ENCODE assay signal across 22 cellular contexts in genomic region chr6:70150521-70150920, GRCh38.
"Had no signal": no experiment of that assay in that cellular context is flagged by ENCODE, and none has a peak within 500 bp of the region (broad histone marks: within the 10 kb centered on the region; RNA-seq: fewer than 3 reads in every experiment).

No MANE protein-coding gene starts in this region.

- FAIRE-seq: astrocyte, endothelial cell of umbilical vein had no signal

- H3K4me1 ChIP-seq: colonic mucosa, left ventricle myocardium inferior, prostate gland, tibial artery had no signal

- ATAC-seq: activated T-helper 17 cell treated with anti-CD3 and anti-CD28 coated beads, Interleukin-2, amount 50 U/mL, for 72 hours; effector memory CD8-positive, alpha-beta T cell; esophagus mucosa; gastrocnemius medialis; natural killer cell treated with Interleukin-12 subunit alpha and Interleukin-12 subunit beta and Interleukin-15 and Interleukin-18, amount 100 ng/mL, for 72 hours; stimulated activated naive CD8-positive, alpha-beta T cell treated with anti-CD3 and anti-CD28 coated beads, Interleukin-15, Interleukin-2, amounts not matched to agents 100 U/mL and 50 U/mL, for 24 hours had no signal

- H3K27me3 ChIP-seq: colonic mucosa, dorsolateral prefrontal cortex, gastrocnemius medialis, tibial artery had no signal

- H3K9me3 ChIP-seq: colonic mucosa, gastrocnemius medialis, left ventricle myocardium inferior, prostate gland, tibial artery had no signal

- H3K4me3 ChIP-seq: colonic mucosa, dorsolateral prefrontal cortex, gastrocnemius medialis, left ventricle myocardium inferior, prostate gland, tibial artery had no signal

- H3K27ac ChIP-seq: colonic mucosa, gastrocnemius medialis, left ventricle myocardium inferior, prostate gland, tibial artery had no signal

- DNase-seq: activated CD4-positive, alpha-beta T cell treated with anti-CD3 and anti-CD28 coated beads for 1 hour; activated CD4-positive, alpha-beta T cell treated with anti-CD3 and anti-CD28 coated beads, Interleukin-2, amount 50 U/mL, for 1 hour; activated CD8-positive, alpha-beta memory T cell treated with anti-CD3 and anti-CD28 coated beads, Interleukin-2, amount 50 U/mL, for 4 hours; activated naive CD4-positive, alpha-beta T cell; activated naive CD8-positive, alpha-beta T cell treated with anti-CD3 and anti-CD28 coated beads for 36 hours; activated T-cell treated with anti-CD3 and anti-CD28 coated beads, Interleukin-2, amount 50 U/mL, for 24 hours; central memory CD4-positive, alpha-beta T cell; colonic mucosa; dorsolateral prefrontal cortex; effector memory CD8-positive, alpha-beta T cell; gastrocnemius medialis; left ventricle myocardium inferior; stimulated activated CD4-positive, alpha-beta T cell treated with anti-CD3 and anti-CD28 coated beads, Interleukin-12 subunit alpha, Interleukin-12 subunit beta, amount 100 ng/mL, for 4 hours; stimulated activated CD4-positive, alpha-beta T cell treated with anti-CD3 and anti-CD28 coated beads, Interleukin-4, amount 100 ng/mL, for 4 hours; stimulated activated naive CD8-positive, alpha-beta T cell treated with anti-CD3 and anti-CD28 coated beads, Interleukin-15, Interleukin-2, amounts not matched to agents 100 U/mL and 50 U/mL, for 24 hours; tibial artery had no signal

- H3K36me3 ChIP-seq: colonic mucosa, gastrocnemius medialis, left ventricle myocardium inferior, prostate gland, tibial artery had no signal
